10 cellular contexts compared by ENCODE assay signal in the genomic region with DNA sequence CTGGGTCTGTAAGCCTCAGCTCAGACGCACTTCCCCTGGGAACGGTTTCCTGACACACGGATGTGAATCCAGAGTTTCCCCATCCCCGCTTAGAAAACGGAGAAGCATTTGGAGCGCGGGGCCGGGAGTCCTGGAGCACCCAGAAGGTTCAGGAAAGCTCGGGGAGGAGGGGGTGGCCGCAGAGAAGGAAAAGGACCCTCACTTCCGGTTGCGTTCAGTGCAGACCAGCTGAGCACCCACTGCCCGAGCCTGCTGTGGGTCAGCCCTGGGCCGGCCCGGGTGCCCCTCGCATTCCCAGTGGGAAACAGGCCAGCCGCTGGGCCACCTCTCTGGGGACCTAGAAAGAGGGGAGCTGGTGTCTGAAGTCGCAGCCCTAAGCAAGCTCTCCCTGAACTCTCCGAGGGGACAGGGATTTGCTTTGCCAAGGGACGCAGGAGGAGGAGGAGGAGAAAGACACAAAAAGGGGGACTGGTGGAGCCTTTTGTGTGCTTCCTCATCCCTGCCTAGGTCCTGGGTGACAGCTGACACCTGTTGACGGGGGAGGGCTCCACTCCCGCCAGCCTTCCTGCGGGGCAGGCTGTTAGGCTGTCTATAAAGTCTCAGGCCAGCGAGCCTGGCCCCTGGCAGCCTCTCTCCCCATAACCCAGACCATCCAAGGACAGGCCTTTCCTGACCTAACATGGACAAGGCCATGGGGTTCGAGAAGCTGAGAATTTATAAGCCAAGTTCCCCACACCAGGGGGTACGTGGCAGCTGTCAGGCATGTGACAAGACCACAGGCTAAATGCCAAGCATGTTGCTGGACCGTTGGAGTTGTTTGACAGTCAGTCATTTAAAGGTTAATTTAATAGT. TPM values are rescaled to one million over a fixed set of nuclear protein-coding genes. Genes with fewer than 3 reads are reported as not detected.
DNase-seq lines count a peak whose midpoint lies in the region; TF ChIP-seq lines count a peak whose summit lies in the region.
"Had no signal": no experiment of that assay in that cellular context is flagged by ENCODE, and none has a peak within 500 bp of the region (broad histone marks: within the 10 kb centered on the region; RNA-seq: fewer than 3 reads in every experiment).

No MANE protein-coding gene starts in this region.

- H3K27ac ChIP-seq in H9 (ENCODE audit: insufficient read length, low read depth, low read length) (no peak overlapping the region), brain microvascular endothelial cell (peak overlapping the region; percentile 31), skin epidermis (peak overlapping the region in 19 of 21 experiments; percentile 39 to 93 (median 79))

- H2AFZ ChIP-seq in H9 (ENCODE audit: low read length), result no peak overlapping the region

- H3K9ac ChIP-seq in H9 (ENCODE audit: extremely low read depth, insufficient read length, low read length) (no peak overlapping the region), iPS-15b (ENCODE audit: low read depth, low read length) (no peak overlapping the region)

- H3K27me3 Mint-ChIP-seq in H9 (ENCODE audit: low read depth), result peaks cover 28% of the 10 kb centered on the region

- peaks cover 19 to 34% of the 10 kb centered on the region in 2 experiments for H3K4me1 Mint-ChIP-seq in H9

- H4K20me1 ChIP-seq in H9 (ENCODE audit: control insufficient read depth, insufficient read depth, insufficient read length), result no peaks in the 10 kb centered on the region

- no peak overlapping the region for H3K56ac ChIP-seq in H9 (ENCODE audit: insufficient read length, low read depth, low read length)

- no peak overlapping the region for H2BK5ac ChIP-seq in H9 (ENCODE audit: insufficient read length, low read length)

- no peak for TF ChIP-seq CTCF in H9 (conservative IDR thresholded peaks at IDR 0.05)
- no peak for TF ChIP-seq CTCF in brain microvascular endothelial cell (IDR thresholded peaks at IDR 0.05; ENCODE audit: low read depth, low read length, missing control alignments)

- H2BK15ac ChIP-seq in H9 (ENCODE audit: low read depth, low read length), result no peak overlapping the region

- H3K4me3 Mint-ChIP-seq in H9, result peak overlapping the region; percentile 73 to 77
- H3K4me3 Mint-ChIP-seq: activated naive CD8-positive, alpha-beta T cell treated with anti-CD3 and anti-CD28 coated beads, Interleukin-2, amount 10 ng/mL, durations not matched to agents 7 days and 5 days had no signal

- H2BK120ac ChIP-seq in H9 (ENCODE audit: low read depth, low read length, poor library complexity, severe bottlenecking), result no peak overlapping the region

- in situ Hi-C loops in brain microvascular endothelial cell (cut with HindIII; ENCODE audit: low pct_ligation_motif_present, low sequenced_read_pairs), result no loop called here

- H3K27me3 ChIP-seq in H9 (ENCODE audit: insufficient read depth, low read length) (peaks cover 5% of the 10 kb centered on the region; the same call in 1 of the 2 replicates), brain microvascular endothelial cell (replicated peaks) (no peaks in the 10 kb centered on the region), iPS-15b (ENCODE audit: control insufficient read depth, insufficient read depth, low read length) (peaks cover 29% of the 10 kb centered on the region), MG63 (no peaks in the 10 kb centered on the region)

- peaks cover 9 to 10% of the 10 kb centered on the region in 2 experiments for H3K9me3 Mint-ChIP-seq in H9

- no peak overlapping the region for H4K5ac ChIP-seq in H9 (ENCODE audit: insufficient read length, low read depth, low read length)

- H3K14ac ChIP-seq in H9 (ENCODE audit: insufficient read depth, low read length), result peak overlapping the region; percentile 66

- H3K23ac ChIP-seq in H9 (ENCODE audit: insufficient read length, low read depth, low read length), result no peak overlapping the region

- H4K8ac ChIP-seq in H9 (replicated peaks; ENCODE audit: insufficient read length, low read depth, low read length), result no peak overlapping the region

- H3K9me3 ChIP-seq in H9 (ENCODE audit: control insufficient read depth, low read depth, low read length), result peaks cover 10% of the 10 kb centered on the region
- no peaks in the 10 kb centered on the region for H3K9me3 ChIP-seq in iPS-15b (ENCODE audit: control insufficient read depth, insufficient read depth, low read length)
- H3K9me3 ChIP-seq in MG63, result no peaks in the 10 kb centered on the region

- H3T11ph ChIP-seq in H9 (ENCODE audit: low read length), result no peak overlapping the region

- no peaks in the 10 kb centered on the region for H3K79me1 ChIP-seq in H9 (ENCODE audit: insufficient read depth, low read depth, low read length, poor library complexity, severe bottlenecking)

- H3K4me1 ChIP-seq in H9 (ENCODE audit: insufficient read depth, low read length) (no peaks in the 10 kb centered on the region), iPS-15b (ENCODE audit: control insufficient read depth, insufficient read depth, low read length) (peaks cover 5% of the 10 kb centered on the region)

- H3K79me2 ChIP-seq in H9 (ENCODE audit: insufficient read depth, low read length), result no peaks in the 10 kb centered on the region; the same call in 1 of the 2 replicates

- H4K91ac ChIP-seq in H9 (ENCODE audit: insufficient read length, low read depth, low read length), result no peak overlapping the region

- H3K18ac ChIP-seq in H9 (ENCODE audit: insufficient read length, low read depth, low read length), result no peak overlapping the region

- H3K4me3 ChIP-seq in brain microvascular endothelial cell (ENCODE audit: low read depth, low read length) (peak overlapping the region; percentile 67), iPS-15b (ENCODE audit: low read depth, low read length) (peak overlapping the region; percentile 76), skin epidermis (peak overlapping the region; percentile 46 to 69 (median 55)), MG63 (no peak overlapping the region)

- peaks cover 5% of the 10 kb centered on the region for H3K36me3 ChIP-seq in brain microvascular endothelial cell (replicated peaks)
- peaks cover 5% of the 10 kb centered on the region for H3K36me3 ChIP-seq in iPS-15b (ENCODE audit: control insufficient read depth, insufficient read depth, low read length)
- H3K36me3 ChIP-seq in MG63, result no peaks in the 10 kb centered on the region

- no peak overlapping the region for H2AK5ac ChIP-seq in H9 (ENCODE audit: insufficient read length, low read length)

- no CpG with 5 or more reads among the region's 27 CpGs for WGBS in H9 (ENCODE audit: extremely low coverage, insufficient read length, low lambda C conversion rate)

- H3K27ac Mint-ChIP-seq in H9, result no peak overlapping the region
- H3K27ac Mint-ChIP-seq: activated naive CD8-positive, alpha-beta T cell treated with anti-CD3 and anti-CD28 coated beads, Interleukin-2, amount 10 ng/mL, durations not matched to agents 7 days and 5 days had no signal

- no peak overlapping the region for H2BK20ac ChIP-seq in H9 (ENCODE audit: low read depth, low read length, poor library complexity, severe bottlenecking)

- no peak overlapping the region for H2BK12ac ChIP-seq in H9 (ENCODE audit: insufficient read length, low read depth, low read length)

- H3K4ac ChIP-seq in H9 (ENCODE audit: low read depth, low read length), result no peak overlapping the region

- DNase-seq in H9 (peak; percentile 41), brain microvascular endothelial cell (no peak), NCI-H748 (lab: John Stamatoyannopoulos, UW; ENCODE audit: unreplicated experiment) (no peak), NCI-H2196 treated with DMSO at 0.1 percent for 48 hours (lab: John Stamatoyannopoulos, UW; ENCODE audit: unreplicated experiment) (no peak), C1 segment of cervical spinal cord (lab: John Stamatoyannopoulos, UW) (no peak), MG63 (no peak)
- DNase-seq: activated naive CD8-positive, alpha-beta T cell treated with anti-CD3 and anti-CD28 coated beads, Interleukin-2, amount 10 ng/mL, durations not matched to agents 7 days and 5 days; naive thymus-derived CD4-positive, alpha-beta T cell had no signal

- H3K4me2 ChIP-seq in H9 (ENCODE audit: insufficient read depth, insufficient read length, low read length), result peak overlapping the region; percentile 77

- peaks cover 23% of the 10 kb centered on the region for H3K23me2 ChIP-seq in H9 (ENCODE audit: insufficient read length, low read depth, low read length, poor library complexity, severe bottlenecking)

- peaks cover 12 to 28% (median 18%) of the 10 kb centered on the region in 3 experiments for H3K36me3 Mint-ChIP-seq in H9 (ENCODE audit: insufficient read depth in 1 of 3, low read depth in 3 of 3)
- H3K36me3 Mint-ChIP-seq: activated naive CD8-positive, alpha-beta T cell treated with anti-CD3 and anti-CD28 coated beads, Interleukin-2, amount 10 ng/mL, durations not matched to agents 7 days and 5 days had no signal

RNA-seq across cellular contexts. Expression of a gene that starts 0.7 kb away (rescaled TPM):
- total RNA-seq in H9 (2021), result 7.1 and 7.8 TPM in 2 replicates
- not detected in 2 replicates for total RNA-seq in MG63 (2014; rRNA removed; shearing (Covaris generic); ENCODE audit: low replicate concordance)

RNA-seq across cellular contexts. Expression of a gene that starts 1.9 kb away (rescaled TPM):
- total RNA-seq in H9 (2021), result 9.7 and 10.1 TPM in 2 replicates
- 3.0 and 4.6 TPM in 2 replicates for total RNA-seq in MG63 (2014; rRNA removed; shearing (Covaris generic); ENCODE audit: low replicate concordance)
